In genomic region chr20:25247666-25248500, GRCh38 we compare ENCODE assay signal across 8 cellular contexts. TPM values are rescaled to one million over a fixed set of nuclear protein-coding genes. Genes with fewer than 3 reads are reported as not detected.
DNase-seq lines count a peak whose midpoint lies in the region; ATAC-seq and TF ChIP-seq lines count a peak whose summit lies in the region.

PYGB (plus strand) TSS chr20:25248085; CDS start chr20:25248179, 94 bp downstream.

- H3K9me3 ChIP-seq in thoracic aorta, result no peaks in the 10 kb centered on the region

- CTCF ChIA-PET in GM10248 (lab: Yijun Ruan, JAX), result interaction anchor here (0.7 to 3.0 kb wide), 14 partner anchors 10 to 151 kb away, joined by 3 to 21 read pairs (median 3); partner anchors contain the start of gene ENTPD6

- DNase-seq in GM10248 (ENCODE audit: extremely low spot score) (peak; percentile 95), HFF-Myc (ENCODE audit: extremely low read depth, low read depth) (peak; percentile 51), MV-4-11 (lab: John Stamatoyannopoulos, UW) (peak; percentile 83), SKM-1 treated with dmso at 0.1 percent for 144 hours (lab: John Stamatoyannopoulos, UW; ENCODE audit: unreplicated experiment) (peak; percentile 84), glomerular visceral epithelial cell (ENCODE audit: extremely low spot score) (peak; percentile 90), omental fat pad (ENCODE audit: low spot score) (no peak), thoracic aorta (ENCODE audit: low spot score) (no peak)
- peak; percentile 78 to 84 for DNase-seq in activated naive CD4-positive, alpha-beta T cell treated with anti-CD3 and anti-CD28 coated beads, Interleukin-2, amount 50 U/mL, for 72 hours (ENCODE audit: low spot score in 2 of 2)

- POLR2A ChIA-PET in GM10248 (lab: Yijun Ruan, JAX), result interaction anchor here (0.6 to 1.0 kb wide), 2 partner anchors 53 to 143 kb away, joined by 3 to 6 read pairs; partner anchors contain the start of genes ABHD12 and ENTPD6

- no peaks in the 10 kb centered on the region for H3K36me3 ChIP-seq in thoracic aorta

- no peaks in the 10 kb centered on the region for H3K9me3 Mint-ChIP-seq in activated naive CD4-positive, alpha-beta T cell treated with anti-CD3 and anti-CD28 coated beads, Interleukin-2, amount 50 U/mL, for 72 hours

- no peaks in the 10 kb centered on the region for H3K27me3 ChIP-seq in thoracic aorta (replicated peaks; ENCODE audit: insufficient read depth)

- peak; percentile 74 to 85 for ATAC-seq in activated naive CD4-positive, alpha-beta T cell treated with anti-CD3 and anti-CD28 coated beads, Interleukin-2, amount 50 U/mL, for 72 hours
- ATAC-seq in omental fat pad (ENCODE audit: low FRiP score), result peak; percentile 93
- peak; percentile 88 for ATAC-seq in thoracic aorta (ENCODE audit: insufficient number of reproducible peaks, low FRiP score, low read depth)

- peak; percentile 2 for TF ChIP-seq CTCF in GM10248 (IDR thresholded peaks at IDR 0.05; ENCODE audit: control extremely low read depth, extremely low read depth, low read depth, missing control alignments)
- no peak for TF ChIP-seq CTCF in HFF-Myc (IDR thresholded peaks at IDR 0.05; ENCODE audit: low read depth, low read length, missing control alignments)
- TF ChIP-seq CTCF in omental fat pad (IDR thresholded peaks at IDR 0.05), result no peak
- no peak for TF ChIP-seq CTCF in thoracic aorta (IDR thresholded peaks at IDR 0.05)

- peaks cover 18 to 46% of the 10 kb centered on the region in 2 donors for H3K4me1 ChIP-seq in thoracic aorta (ENCODE audit: control insufficient read depth in 1 of 2, low read depth in 2 of 2)

- H3K4me3 ChIP-seq in HFF-Myc (replicated peaks; ENCODE audit: low read depth, low read length) (peak within 1 kb of the TSS; percentile 77), thoracic aorta (peak within 1 kb of the TSS; percentile 76)

- H3K27ac ChIP-seq in thoracic aorta, result peak within 1 kb of the TSS; percentile 94 to 95

- H3K36me3 Mint-ChIP-seq in activated naive CD4-positive, alpha-beta T cell treated with anti-CD3 and anti-CD28 coated beads, Interleukin-2, amount 50 U/mL, for 72 hours, result peaks cover 0 to 8% of the 10 kb centered on the region in 2 donors

- peak within 1 kb of the TSS; percentile 83 to 89 for H3K27ac Mint-ChIP-seq in activated naive CD4-positive, alpha-beta T cell treated with anti-CD3 and anti-CD28 coated beads, Interleukin-2, amount 50 U/mL, for 72 hours

RNA-seq across cellular contexts. Expression of gene PYGB, which starts in this region (rescaled TPM):
- 10 to 100 TPM; 19.1 to 30.8 TPM for total RNA-seq in activated naive CD4-positive, alpha-beta T cell treated with anti-CD3 and anti-CD28 coated beads, Interleukin-2, amount 50 U/mL, for 72 hours
- total RNA-seq in omental fat pad (10 to 100 TPM; 63.7 to 94.6 (median 82.4) TPM), thoracic aorta (100 to 1,000 TPM; 124 to 256 TPM)

Comparison
In these comparisons a context has a peak if more than half of its experiments do, and no peak if none do; other contexts are left out.
1. DNase-seq: peak in GM10248 (single experiment), HFF-Myc (single experiment), MV-4-11 (single experiment), SKM-1 treated with dmso at 0.1 percent for 144 hours (single experiment), activated naive CD4-positive, alpha-beta T cell treated with anti-CD3 and anti-CD28 coated beads, Interleukin-2, amount 50 U/mL, for 72 hours (2 of 2) and glomerular visceral epithelial cell (single experiment); none in omental fat pad (single experiment) and thoracic aorta (single experiment).
2. Peak in every context shown above with its lines, with median percentiles within 50 percentile points of each other: ATAC-seq.